In genomic region chr19:4660993-4661392, GRCh38 we compare ENCODE assay signal across 21 cellular contexts. TPM values are rescaled to one million over a fixed set of nuclear protein-coding genes. Genes with fewer than 3 reads are reported as not detected.
DNase-seq lines count a peak whose midpoint lies in the region; ATAC-seq and TF ChIP-seq lines count a peak whose summit lies in the region.
"Had no signal": no experiment of that assay in that cellular context is flagged by ENCODE, and none has a peak within 500 bp of the region (broad histone marks: within the 10 kb centered on the region; RNA-seq: fewer than 3 reads in every experiment).

No MANE protein-coding gene starts in this region.

- H3K27ac Mint-ChIP-seq in activated naive CD8-positive, alpha-beta T cell = no peak overlapping the region
- no peak overlapping the region for H3K27ac Mint-ChIP-seq in activated naive CD8-positive, alpha-beta T cell treated with anti-CD3 and anti-CD28 coated beads for 36 hours
- H3K27ac Mint-ChIP-seq in chondrocyte (ENCODE audit: unreplicated experiment) = peak overlapping the region; percentile 11
- peak overlapping the region; percentile 83 for H3K27ac Mint-ChIP-seq in stimulated activated effector memory CD8-positive, alpha-beta T cell treated with anti-CD3 and anti-CD28 coated beads, Interleukin-12 subunit alpha, Interleukin-12 subunit beta, amount 100 ng/mL, for 72 hours
- H3K27ac Mint-ChIP-seq: activated T-helper 2 cell treated with anti-CD3 and anti-CD28 coated beads, Interferon-gamma antibody, Interleukin-2, Interleukin-4, amounts not matched to agents 10 μg/mL and 5 μg/mL and 100 μg/mL, durations not matched to agents 14 hours and 24 hours and 36 hours had no signal

- peak; percentile 45 for ATAC-seq in stimulated activated effector memory CD8-positive, alpha-beta T cell treated with anti-CD3 and anti-CD28 coated beads, Interleukin-12 subunit alpha, Interleukin-12 subunit beta, amount 100 ng/mL, for 72 hours
- no peak for ATAC-seq in HG02759 (IDR thresholded peaks at IDR 0.05; ENCODE audit: unreplicated experiment)
- ATAC-seq: foreskin keratinocyte had no signal

- no peaks in the 10 kb centered on the region for H3K4me1 Mint-ChIP-seq in activated naive CD8-positive, alpha-beta T cell (ENCODE audit: low read depth)
- no peaks in the 10 kb centered on the region for H3K4me1 Mint-ChIP-seq in activated naive CD8-positive, alpha-beta T cell treated with anti-CD3 and anti-CD28 coated beads for 36 hours
- no peaks in the 10 kb centered on the region for H3K4me1 Mint-ChIP-seq in chondrocyte (ENCODE audit: low read depth)
- peaks cover 25% of the 10 kb centered on the region for H3K4me1 Mint-ChIP-seq in stimulated activated effector memory CD8-positive, alpha-beta T cell treated with anti-CD3 and anti-CD28 coated beads, Interleukin-12 subunit alpha, Interleukin-12 subunit beta, amount 100 ng/mL, for 72 hours

- H3K4me3 Mint-ChIP-seq in activated naive CD8-positive, alpha-beta T cell = peak overlapping the region; percentile 5
- no peak overlapping the region for H3K4me3 Mint-ChIP-seq in activated naive CD8-positive, alpha-beta T cell treated with anti-CD3 and anti-CD28 coated beads for 36 hours
- H3K4me3 Mint-ChIP-seq in chondrocyte (ENCODE audit: unreplicated experiment) = no peak overlapping the region
- no peak overlapping the region for H3K4me3 Mint-ChIP-seq in stimulated activated effector memory CD8-positive, alpha-beta T cell treated with anti-CD3 and anti-CD28 coated beads, Interleukin-12 subunit alpha, Interleukin-12 subunit beta, amount 100 ng/mL, for 72 hours
- H3K4me3 Mint-ChIP-seq: T-cell had no signal

- no peaks in the 10 kb centered on the region for H3K36me3 Mint-ChIP-seq in activated naive CD8-positive, alpha-beta T cell
- peaks cover 5% of the 10 kb centered on the region for H3K36me3 Mint-ChIP-seq in activated naive CD8-positive, alpha-beta T cell treated with anti-CD3 and anti-CD28 coated beads for 36 hours
- peaks cover 21% of the 10 kb centered on the region for H3K36me3 Mint-ChIP-seq in chondrocyte (ENCODE audit: low read depth)
- peaks cover 91% of the 10 kb centered on the region for H3K36me3 Mint-ChIP-seq in stimulated activated effector memory CD8-positive, alpha-beta T cell treated with anti-CD3 and anti-CD28 coated beads, Interleukin-12 subunit alpha, Interleukin-12 subunit beta, amount 100 ng/mL, for 72 hours

- TF ChIP-seq CTCF in chondrocyte (IDR thresholded peaks at IDR 0.05) = no peak

- no peak for DNase-seq in activated naive CD8-positive, alpha-beta T cell treated with anti-CD3 and anti-CD28 coated beads for 36 hours
- DNase-seq in LHCN-M2 (ENCODE audit: low read depth) (peak; percentile 62), chondrocyte (ENCODE audit: low spot score) (no peak), AG08395 (ENCODE audit: low spot score) (no peak), GM03348 (ENCODE audit: low spot score) (no peak)
- no peak for DNase-seq in stimulated activated effector memory CD8-positive, alpha-beta T cell treated with anti-CD3 and anti-CD28 coated beads, Interleukin-12 subunit alpha, Interleukin-12 subunit beta, amount 100 ng/mL, for 72 hours (ENCODE audit: low spot score in 2 of 2)
- DNase-seq: activated CD4-positive, alpha-beta T cell treated with anti-CD3 and anti-CD28 coated beads for 48 hours; effector CD8-positive, alpha-beta T cell; foreskin keratinocyte; left cardiac atrium; NCI-H1694 treated with DMSO at 0.1 percent for 48 hours; NCI-H524 treated with DMSO at 0.1 percent for 48 hours; occipital lobe; Peyer's patch; stimulated activated CD4-positive, alpha-beta T cell treated with anti-CD3 and anti-CD28 coated beads, Interleukin-2, amount 100 ng/mL, for 48 hours; stimulated activated naive CD4-positive, alpha-beta T cell treated with Interleukin-2 at 50 U/mL for 16 hours; tibial artery had no signal

- no peaks in the 10 kb centered on the region for H3K27me3 Mint-ChIP-seq in activated naive CD8-positive, alpha-beta T cell
- no peaks in the 10 kb centered on the region for H3K27me3 Mint-ChIP-seq in activated naive CD8-positive, alpha-beta T cell treated with anti-CD3 and anti-CD28 coated beads for 36 hours
- no peaks in the 10 kb centered on the region for H3K27me3 Mint-ChIP-seq in chondrocyte (ENCODE audit: low read depth)
- H3K27me3 Mint-ChIP-seq: T-cell had no signal

- H3K9me3 Mint-ChIP-seq in activated naive CD8-positive, alpha-beta T cell (ENCODE audit: low read depth) = no peaks in the 10 kb centered on the region
- no peaks in the 10 kb centered on the region for H3K9me3 Mint-ChIP-seq in activated naive CD8-positive, alpha-beta T cell treated with anti-CD3 and anti-CD28 coated beads for 36 hours
- no peaks in the 10 kb centered on the region for H3K9me3 Mint-ChIP-seq in chondrocyte (ENCODE audit: low read depth)
- H3K9me3 Mint-ChIP-seq in stimulated activated effector memory CD8-positive, alpha-beta T cell treated with anti-CD3 and anti-CD28 coated beads, Interleukin-12 subunit alpha, Interleukin-12 subunit beta, amount 100 ng/mL, for 72 hours = no peaks in the 10 kb centered on the region
- H3K9me3 Mint-ChIP-seq: activated T-helper 2 cell treated with anti-CD3 and anti-CD28 coated beads, Interferon-gamma antibody, Interleukin-2, Interleukin-4, amounts not matched to agents 10 μg/mL and 5 μg/mL and 100 μg/mL, durations not matched to agents 14 hours and 24 hours and 36 hours; T-cell had no signal

RNA-seq across cellular contexts. Expression of gene MYDGF, which starts 9.1 kb away (rescaled TPM):
- 10 to 100 TPM; 59.2 to 65.8 TPM for total RNA-seq in activated naive CD8-positive, alpha-beta T cell treated with anti-CD3 and anti-CD28 coated beads for 36 hours
- total RNA-seq in LHCN-M2 (2014; rRNA removed) (151 and 161 TPM in 2 replicates), chondrocyte (124 to 130 TPM (median 124 TPM) in 3 replicates)
- polyA plus RNA-seq in LHCN-M2 (2012) = 338 TPM

RNA-seq across cellular contexts. Expression of gene TNFAIP8L1, which starts 21.7 kb away (rescaled TPM):
- total RNA-seq in activated naive CD8-positive, alpha-beta T cell treated with anti-CD3 and anti-CD28 coated beads for 36 hours = 10 to 100 TPM; 10.7 to 11.3 TPM
- total RNA-seq in LHCN-M2 (2014; rRNA removed) = 9.2 and 11.4 TPM in 2 replicates
- 7.7 TPM for polyA plus RNA-seq in LHCN-M2 (2012)
- total RNA-seq in chondrocyte = 2.0 to 4.2 TPM (median 3.9 TPM) in 3 replicates

Comparison
In these comparisons a context has a peak if more than half of its experiments do, and no peak if none do; other contexts are left out.
1. H3K27ac Mint-ChIP-seq: peak in chondrocyte (single experiment) and stimulated activated effector memory CD8-positive, alpha-beta T cell treated with anti-CD3 and anti-CD28 coated beads, Interleukin-12 subunit alpha, Interleukin-12 subunit beta, amount 100 ng/mL, for 72 hours (single experiment); none in activated naive CD8-positive, alpha-beta T cell (single experiment) and activated naive CD8-positive, alpha-beta T cell treated with anti-CD3 and anti-CD28 coated beads for 36 hours (single experiment).